In genomic region chr20:7770578-7770977, GRCh38 we compare ENCODE assay signal across 8 cellular contexts.
A peak's percentile ranks its signal among the peaks of the same experiment; 100 is the strongest.
DNase-seq lines count a peak whose midpoint lies in the region; ATAC-seq and TF ChIP-seq lines count a peak whose summit lies in the region.

No MANE protein-coding gene starts in this region.

- no peaks in the 10 kb centered on the region for H3K36me3 Mint-ChIP-seq in activated naive CD4-positive, alpha-beta T cell treated with anti-CD3 and anti-CD28 coated beads for 36 hours (ENCODE audit: low read depth)

- ATAC-seq in GM21381 (IDR thresholded peaks at IDR 0.05; ENCODE audit: unreplicated experiment) (peak; percentile 98), HG03457 (IDR thresholded peaks at IDR 0.05; ENCODE audit: unreplicated experiment) (peak; percentile 99), RWPE2 (ENCODE audit: low read depth) (no peak)

- intact Hi-C loops in activated naive CD4-positive, alpha-beta T cell treated with anti-CD3 and anti-CD28 coated beads for 36 hours (cut with micrococcal nuclease), result no loop called here

- no peak overlapping the region for H3K4me3 Mint-ChIP-seq in activated naive CD4-positive, alpha-beta T cell treated with anti-CD3 and anti-CD28 coated beads for 36 hours

- H3K4me1 ChIP-seq in RWPE2 (ENCODE audit: insufficient read depth, poor library complexity, severe bottlenecking), result peaks cover 17% of the 10 kb centered on the region

- H3K9me3 Mint-ChIP-seq in activated naive CD4-positive, alpha-beta T cell treated with anti-CD3 and anti-CD28 coated beads for 36 hours, result peaks cover 6% of the 10 kb centered on the region

- peak; percentile 87 for DNase-seq in DMS79 (lab: John Stamatoyannopoulos, UW)
- DNase-seq in RWPE2 (ENCODE audit: low spot score), result no peak
- no peak for DNase-seq in globus pallidus (ENCODE audit: low spot score)
- no peak for DNase-seq in activated naive CD4-positive, alpha-beta T cell treated with anti-CD3 and anti-CD28 coated beads for 36 hours
- DNase-seq in stimulated activated CD4-positive, alpha-beta T cell treated with anti-CD3 and anti-CD28 coated beads, Interleukin-12 subunit alpha, Interleukin-12 subunit beta, amount 100 ng/mL, for 4 hours, result no peak
- no peak for DNase-seq in hepatic stellate cell (ENCODE audit: low spot score)

- peak overlapping the region; percentile 13 for H3K27ac ChIP-seq in RWPE2 (ENCODE audit: poor library complexity, severe bottlenecking)

- H3K27ac Mint-ChIP-seq in activated naive CD4-positive, alpha-beta T cell treated with anti-CD3 and anti-CD28 coated beads for 36 hours, result no peak overlapping the region

- H3K4me1 Mint-ChIP-seq in activated naive CD4-positive, alpha-beta T cell treated with anti-CD3 and anti-CD28 coated beads for 36 hours (ENCODE audit: low read depth), result no peaks in the 10 kb centered on the region

- H3K9me3 ChIP-seq in RWPE2 (ENCODE audit: severe bottlenecking), result no peaks in the 10 kb centered on the region

- H3K36me3 ChIP-seq in RWPE2 (ENCODE audit: low read depth), result no peaks in the 10 kb centered on the region

- H3K4me3 ChIP-seq in RWPE2 (ENCODE audit: severe bottlenecking), result no peak overlapping the region

- TF ChIP-seq CTCF in RWPE2 (IDR thresholded peaks at IDR 0.05; ENCODE audit: poor library complexity, severe bottlenecking), result no peak

- H3K27me3 Mint-ChIP-seq in activated naive CD4-positive, alpha-beta T cell treated with anti-CD3 and anti-CD28 coated beads for 36 hours (ENCODE audit: low read depth), result no peaks in the 10 kb centered on the region

- no peaks in the 10 kb centered on the region for H3K27me3 ChIP-seq in RWPE2 (ENCODE audit: insufficient read depth, poor library complexity, severe bottlenecking)

- CTCF ChIA-PET in activated naive CD4-positive, alpha-beta T cell treated with anti-CD3 and anti-CD28 coated beads for 36 hours (lab: Charles Lee), result no interaction called here
